33 cellular contexts compared by ENCODE assay signal in the genomic region with DNA sequence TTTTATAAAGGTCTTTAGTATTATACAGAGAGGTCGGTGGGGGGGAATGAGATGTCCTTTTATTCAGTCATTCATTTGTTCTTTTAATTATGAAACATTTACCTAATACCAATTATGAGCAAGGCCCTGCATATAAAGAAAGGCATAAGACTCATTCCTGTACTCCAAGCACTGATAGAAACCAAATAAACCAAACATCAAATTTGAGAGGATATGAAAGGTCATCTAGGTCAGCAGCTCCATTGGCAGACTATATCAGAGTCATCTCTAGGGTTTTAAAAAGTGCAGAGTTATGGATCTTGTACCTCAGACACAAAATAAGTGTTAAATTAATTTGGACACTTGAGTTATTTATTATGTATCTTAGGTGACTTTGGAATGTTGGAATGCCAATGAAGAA.
"Had no signal": no experiment of that assay in that cellular context is flagged by ENCODE, and none has a peak within 500 bp of the region (broad histone marks: within the 10 kb centered on the region; RNA-seq: fewer than 3 reads in every experiment).

No MANE protein-coding gene starts in this region.

- DNase-seq: Karpas-422, Kasumi-1, KG1, MG63, MM.1S, MV-4-11, NCI-H1048, NCI-H1092, NCI-H1092 treated with DMSO at 0.1 percent for 48 hours, NCI-H1105, NCI-H1105 treated with DMSO at 0.1 percent for 48 hours, NCI-H1417, NCI-H1417 treated with DMSO at 0.1 percent for 48 hours, NCI-H1436, NCI-H1436 treated with DMSO at 0.1 percent for 48 hours, NCI-H146, NCI-H1694, NCI-H1694 treated with DMSO at 0.1 percent for 48 hours, NCI-H187, NCI-H187 treated with DMSO at 0.1 percent for 48 hours, NCI-H1930, NCI-H2029, NCI-H2029 treated with DMSO at 0.1 percent for 48 hours, NCI-H2081, NCI-H2081 treated with DMSO at 0.1 percent for 48 hours, NCI-H2107, NCI-H2171, NCI-H2171 treated with DMSO at 0.1 percent for 48 hours, NCI-H2227 treated with DMSO at 0.1 percent for 48 hours, NCI-H226, NCI-H345, NCI-H446, NCI-H446 treated with DMSO at 0.1 percent for 48 hours had no signal
